ENCODE assay signal across 8 cellular contexts in genomic region chr5:177004961-177005360, GRCh38. TPM values are rescaled to one million over a fixed set of nuclear protein-coding genes. Genes with fewer than 3 reads are reported as not detected.
DNase-seq lines count a peak whose midpoint lies in the region; ATAC-seq and TF ChIP-seq lines count a peak whose summit lies in the region.

No MANE protein-coding gene starts in this region.

- H3K27ac Mint-ChIP-seq in natural killer cell, result peak overlapping the region in 1 of 2 donors; percentile 91

- peak overlapping the region; percentile 98 for H3K4me3 Mint-ChIP-seq in natural killer cell

- peaks cover 8% of the 10 kb centered on the region for H3K9me3 ChIP-seq in BLaER1

- H3K36me3 ChIP-seq in BLaER1 (peaks cover 37% of the 10 kb centered on the region), KMS-11 (ENCODE audit: insufficient read depth) (no peaks in the 10 kb centered on the region)

- TF ChIP-seq CTCF in KMS-11 (conservative IDR thresholded peaks at IDR 0.05; ENCODE audit: low read depth, low read length), result no peak
- no peak for TF ChIP-seq CTCF in choroid plexus epithelial cell (conservative IDR thresholded peaks at IDR 0.05; ENCODE audit: low read depth, low read length)
- TF ChIP-seq CTCF in natural killer cell (IDR thresholded peaks at IDR 0.05), result no peak

- no peaks in the 10 kb centered on the region for H3K27me3 ChIP-seq in BLaER1
- no peaks in the 10 kb centered on the region for H3K27me3 ChIP-seq in KMS-11 (ENCODE audit: insufficient read depth, low read depth)

- no peak overlapping the region for H3K27ac ChIP-seq in BLaER1
- no peak overlapping the region for H3K27ac ChIP-seq in KMS-11

- peaks cover 27 to 35% of the 10 kb centered on the region in 2 donors for H3K4me1 Mint-ChIP-seq in natural killer cell

- H3K4me1 ChIP-seq in BLaER1, result peaks cover 26% of the 10 kb centered on the region
- peaks cover 15% of the 10 kb centered on the region for H3K4me1 ChIP-seq in KMS-11 (ENCODE audit: low read depth, poor library complexity, severe bottlenecking)

- H3K9me3 Mint-ChIP-seq in natural killer cell, result no peaks in the 10 kb centered on the region

- H3K4me2 ChIP-seq in BLaER1, result peak overlapping the region; percentile 84
- peak overlapping the region; percentile 44 for H3K4me2 ChIP-seq in KMS-11

- peaks cover 63% of the 10 kb centered on the region for H4K20me1 ChIP-seq in BLaER1
- peaks cover 7% of the 10 kb centered on the region; the same call in 1 of the 2 replicates for H4K20me1 ChIP-seq in KMS-11 (ENCODE audit: insufficient read depth)

- H3K36me3 Mint-ChIP-seq in natural killer cell, result no peaks in the 10 kb centered on the region

- no peaks in the 10 kb centered on the region for H3K27me3 Mint-ChIP-seq in natural killer cell (ENCODE audit: low read depth in 2 of 2)

- intact Hi-C loops in natural killer cell (cut with micrococcal nuclease), result no loop called here

- peak overlapping the region; percentile 93; the same call in 1 of the 2 replicates for H3K9ac ChIP-seq in BLaER1
- H3K9ac ChIP-seq in KMS-11, result no peak overlapping the region

- H3K79me2 ChIP-seq in KMS-11 (ENCODE audit: insufficient read depth, low read depth), result peaks cover 59% of the 10 kb centered on the region

- ATAC-seq in natural killer cell (no peak), HG03045 (IDR thresholded peaks at IDR 0.05; ENCODE audit: unreplicated experiment) (no peak), HG02885 (IDR thresholded peaks at IDR 0.05; ENCODE audit: poor library complexity, unreplicated experiment) (no peak)

- H3K4me3 ChIP-seq in BLaER1 (peak overlapping the region; percentile 91), KMS-11 (IDR thresholded peaks at IDR 0.05; ENCODE audit: insufficient read depth, low read depth, low read length) (no peak overlapping the region), choroid plexus epithelial cell (ENCODE audit: low read depth, low read length) (peak overlapping the region; percentile 93)

- no peak overlapping the region for H2AFZ ChIP-seq in KMS-11 (ENCODE audit: low read depth)

- DNase-seq in choroid plexus epithelial cell (ENCODE audit: low read depth), result no peak
- DNase-seq in natural killer cell, result no peak
- no peak for DNase-seq in hypothalamus (lab: John Stamatoyannopoulos, UW)
- no peak for DNase-seq in AML-193 (lab: John Stamatoyannopoulos, UW)

RNA-seq across cellular contexts. Expression of gene UIMC1, which starts 1.6 kb away (rescaled TPM):
- total RNA-seq in natural killer cell, result 10 to 100 TPM; 55.1 to 75.7 (median 57.3) TPM

RNA-seq across cellular contexts. Expression of gene ZNF346, which starts 17.5 kb away (rescaled TPM):
- total RNA-seq in natural killer cell, result 10 to 100 TPM; 20.2 to 27.9 (median 21.6) TPM
